In the genomic region with DNA sequence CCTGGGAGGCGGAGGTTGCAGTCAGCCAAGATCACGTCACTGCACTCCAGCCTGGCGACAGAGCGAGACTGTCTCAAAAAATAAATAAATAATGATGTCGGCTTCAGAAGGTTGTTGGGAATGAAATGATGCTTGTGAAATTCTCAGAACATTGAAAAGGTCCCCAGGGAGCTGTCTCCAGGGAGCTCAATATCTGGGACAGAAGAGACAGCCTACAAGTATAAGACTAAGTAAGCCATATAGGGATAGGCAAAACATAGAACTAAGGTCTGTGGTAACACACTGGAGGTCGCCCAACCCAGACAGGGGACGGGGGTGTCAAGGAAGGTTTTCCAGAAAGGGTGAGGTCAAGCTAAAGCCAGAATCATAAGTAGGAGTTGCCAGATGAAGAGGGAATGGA, we compare ENCODE assay signal across 29 cellular contexts. TPM values are rescaled to one million over a fixed set of nuclear protein-coding genes. Genes with fewer than 3 reads are reported as not detected.
"Had no signal": no experiment of that assay in that cellular context is flagged by ENCODE, and none has a peak within 500 bp of the region (broad histone marks: within the 10 kb centered on the region; RNA-seq: fewer than 3 reads in every experiment).

No MANE protein-coding gene starts in this region.

- ATAC-seq: activated CD4-positive, alpha-beta T cell treated with anti-CD3 and anti-CD28 coated beads for 36 hours; activated CD8-positive, alpha-beta memory T cell treated with anti-CD3 and anti-CD28 coated beads, Interleukin-2, amount 10 ng/mL, durations not matched to agents 7 days and 5 days; activated CD8-positive, alpha-beta T cell treated with anti-CD3 and anti-CD28 coated beads, Interleukin-2, amount 10 ng/mL, durations not matched to agents 7 days and 5 days; activated naive CD4-positive, alpha-beta T cell treated with anti-CD3 and anti-CD28 coated beads, Interleukin-2, amount 50 U/mL, for 72 hours; T-helper 17 cell had no signal

- DNase-seq: activated CD4-positive, alpha-beta memory T cell treated with anti-CD3 and anti-CD28 coated beads for 36 hours; activated CD4-positive, alpha-beta T cell treated with anti-CD3 and anti-CD28 coated beads for 36 hours; activated CD4-positive, alpha-beta T cell treated with anti-CD3 and anti-CD28 coated beads, Interleukin-2, amount 10 ng/mL, durations not matched to agents 24 days and 14 days; activated CD4-positive, CD25-positive, alpha-beta regulatory T cell; activated CD4-positive, CD25-positive, alpha-beta regulatory T cell treated with anti-CD3 and anti-CD28 coated beads, Interleukin-2, amount 50 U/mL, for 72 hours; activated CD8-positive, alpha-beta memory T cell treated with anti-CD3 and anti-CD28 coated beads, Interleukin-2, amount 10 ng/mL, durations not matched to agents 7 days and 5 days; activated CD8-positive, alpha-beta memory T cell treated with anti-CD3 and anti-CD28 coated beads, Interleukin-2, amount 50 U/mL, for 4 hours; activated CD8-positive, alpha-beta T cell treated with anti-CD3 and anti-CD28 coated beads, Interleukin-2, amount 10 ng/mL, durations not matched to agents 7 days and 5 days; activated gamma-delta T cell; activated naive CD4-positive, alpha-beta T cell; activated naive CD4-positive, alpha-beta T cell treated with anti-CD3 and anti-CD28 coated beads, Interleukin-2, amount 10 ng/mL, durations not matched to agents 7 days and 5 days; activated naive CD8-positive, alpha-beta T cell treated with anti-CD3 and anti-CD28 coated beads, Interleukin-2, amount 10 ng/mL, durations not matched to agents 7 days and 5 days; activated T-cell treated with anti-CD3 and anti-CD28 coated beads, Interleukin-2, amount 50 U/mL, for 1 hour; activated T-cell treated with anti-CD3 and anti-CD28 coated beads, Interleukin-2, amount 50 U/mL, for 48 hours; cortex of kidney; dermis blood vessel endothelial cell; effector CD4-positive, alpha-beta T cell; esophagus squamous epithelium; foreskin melanocyte; T-helper 1 cell; T-helper 17 cell; T1000; WERI-Rb-1 had no signal

- H3K27ac ChIP-seq: ascending aorta, breast epithelium, cardiac muscle cell, epithelial cell of prostate, esophagus squamous epithelium, WERI-Rb-1 had no signal

- H3K4me3 ChIP-seq: ascending aorta, breast epithelium, cardiac muscle cell, esophagus squamous epithelium had no signal

- H3K27me3 ChIP-seq: ascending aorta, cardiac muscle cell had no signal

- H3K4me1 ChIP-seq: ascending aorta, breast epithelium had no signal

- H3K36me3 ChIP-seq: ascending aorta, breast epithelium, cardiac muscle cell, esophagus squamous epithelium had no signal

RNA-seq across cellular contexts. Expression of gene HSPB8, which starts 29.5 kb away (rescaled TPM):
- total RNA-seq: activated CD4-positive, alpha-beta memory T cell treated with anti-CD3 and anti-CD28 coated beads for 36 hours; activated CD4-positive, alpha-beta T cell treated with anti-CD3 and anti-CD28 coated beads for 36 hours; activated CD4-positive, alpha-beta T cell treated with anti-CD3 and anti-CD28 coated beads, Interleukin-2, amount 10 ng/mL, durations not matched to agents 24 days and 14 days; activated CD8-positive, alpha-beta memory T cell treated with anti-CD3 and anti-CD28 coated beads for 36 hours; activated CD8-positive, alpha-beta memory T cell treated with anti-CD3 and anti-CD28 coated beads, Interleukin-2, amount 10 ng/mL, durations not matched to agents 7 days and 5 days; activated CD8-positive, alpha-beta T cell treated with anti-CD3 and anti-CD28 coated beads, Interleukin-2, amount 10 ng/mL, durations not matched to agents 7 days and 5 days; activated naive CD4-positive, alpha-beta T cell treated with anti-CD3 and anti-CD28 coated beads, Interleukin-2, amount 50 U/mL, for 72 hours; activated naive CD8-positive, alpha-beta T cell treated with anti-CD3 and anti-CD28 coated beads, Interleukin-2, amount 10 ng/mL, durations not matched to agents 7 days and 5 days; T-helper 17 cell had no signal
